Comparison of ENCODE assay signal across 15 cellular contexts in genomic region chrX:41300758-41301437, GRCh38. TPM values are rescaled to one million over a fixed set of nuclear protein-coding genes. Genes with fewer than 3 reads are reported as not detected.
DNase-seq lines count a peak whose midpoint lies in the region; ATAC-seq and TF ChIP-seq lines count a peak whose summit lies in the region.
"Had no signal": no experiment of that assay in that cellular context is flagged by ENCODE, and none has a peak within 500 bp of the region (broad histone marks: within the 10 kb centered on the region; RNA-seq: fewer than 3 reads in every experiment).

No MANE protein-coding gene starts in this region.

- no peak for TF ChIP-seq CTCF in cardiac fibroblast (IDR thresholded peaks at IDR 0.05; ENCODE audit: low read depth, low read length)
- TF ChIP-seq CTCF in mesothelial cell of epicardium (IDR thresholded peaks at IDR 0.05; ENCODE audit: unreplicated experiment): no peak

- DNase-seq in CD1c-positive myeloid dendritic cell (ENCODE audit: extremely low spot score) (peak; percentile 5), M059J (ENCODE audit: low read depth) (peak; percentile 84), cardiac fibroblast (ENCODE audit: low read depth in 2 of 2) (peak; percentile 39 to 62), medulla oblongata (ENCODE audit: extremely low spot score) (peak; percentile 3), mesothelial cell of epicardium (ENCODE audit: low spot score in 2 of 2, unreplicated experiment in 2 of 2) (no peak), NCI-H1048 (lab: John Stamatoyannopoulos, UW) (no peak), SIG-M5 treated with dmso at 0.1 percent for 504 hours (lab: John Stamatoyannopoulos, UW; ENCODE audit: unreplicated experiment) (no peak)
- DNase-seq: activated effector memory CD4-positive, alpha-beta T cell treated with anti-CD3 and anti-CD28 coated beads, Interleukin-2, amount 50 U/mL, for 16 hours; CD4-positive, alpha-beta memory T cell; hypothalamus; SIG-M5; sigmoid colon; stimulated activated naive CD4-positive, alpha-beta T cell treated with Interleukin-2 at 50 U/mL for 16 hours had no signal

- no peak for ATAC-seq in HG03460 (IDR thresholded peaks at IDR 0.05; ENCODE audit: unreplicated experiment)

- no peak overlapping the region for H3K4me3 ChIP-seq in cardiac fibroblast (replicated peaks in 1 of 2; ENCODE audit: low read depth in 2 of 2, low read length in 2 of 2)
- H3K4me3 ChIP-seq: sigmoid colon had no signal

- H3K4me3 Mint-ChIP-seq in mesothelial cell of epicardium: no peak overlapping the region
- H3K4me3 Mint-ChIP-seq: CD4-positive, alpha-beta memory T cell; nephron had no signal

- H3K36me3 Mint-ChIP-seq in mesothelial cell of epicardium: peaks cover 1% of the 10 kb centered on the region
- H3K36me3 Mint-ChIP-seq: CD4-positive, alpha-beta memory T cell had no signal

- H3K27ac Mint-ChIP-seq in mesothelial cell of epicardium: no peak overlapping the region
- H3K27ac Mint-ChIP-seq: CD4-positive, alpha-beta memory T cell; nephron had no signal

- no peaks in the 10 kb centered on the region for H3K27me3 Mint-ChIP-seq in mesothelial cell of epicardium (ENCODE audit: low read depth)
- H3K27me3 Mint-ChIP-seq: CD4-positive, alpha-beta memory T cell had no signal

- peaks cover 10% of the 10 kb centered on the region for H3K4me1 Mint-ChIP-seq in mesothelial cell of epicardium
- H3K4me1 Mint-ChIP-seq: CD4-positive, alpha-beta memory T cell; nephron had no signal

- peaks cover 22% of the 10 kb centered on the region for H3K9me3 Mint-ChIP-seq in mesothelial cell of epicardium
- H3K9me3 Mint-ChIP-seq: CD4-positive, alpha-beta memory T cell had no signal

RNA-seq across cellular contexts. Expression of gene DDX3X, which starts 33.1 kb away (rescaled TPM):
- 145 and 209 TPM in 2 replicates for total RNA-seq in M059J (2014; rRNA removed; shearing (Covaris generic))
- total RNA-seq in mesothelial cell of epicardium: 301 to 305 TPM (median 303 TPM) in 3 replicates

Comparison
In these comparisons a context has a peak if more than half of its experiments do, and no peak if none do; other contexts are left out.
1. DNase-seq: peak in CD1c-positive myeloid dendritic cell (single experiment), M059J (single experiment), cardiac fibroblast (2 of 2) and medulla oblongata (single experiment); none in mesothelial cell of epicardium (0 of 2), NCI-H1048 (single experiment) and SIG-M5 treated with dmso at 0.1 percent for 504 hours (single experiment).